Comparison of ENCODE assay signal across 10 cellular contexts in genomic region chr1:227758366-227758765, GRCh38. TPM values are rescaled to one million over a fixed set of nuclear protein-coding genes. Genes with fewer than 3 reads are reported as not detected.
DNase-seq lines count a peak whose midpoint lies in the region; ATAC-seq and TF ChIP-seq lines count a peak whose summit lies in the region.
"Had no signal": no experiment of that assay in that cellular context is flagged by ENCODE, and none has a peak within 500 bp of the region (broad histone marks: within the 10 kb centered on the region; RNA-seq: fewer than 3 reads in every experiment).

No MANE protein-coding gene starts in this region.

- peaks cover 40% of the 10 kb centered on the region for H3K4me1 Mint-ChIP-seq in T-helper 2 cell treated with Interferon-gamma antibody and Interleukin-4, amounts not matched to agents 5 μg/mL and 100 μg/mL, for 36 hours (ENCODE audit: low read depth)
- H3K4me1 Mint-ChIP-seq in natural killer cell = peaks cover 27 to 29% of the 10 kb centered on the region in 2 donors

- H3K36me3 Mint-ChIP-seq in T-helper 2 cell treated with Interferon-gamma antibody and Interleukin-4, amounts not matched to agents 5 μg/mL and 100 μg/mL, for 36 hours (ENCODE audit: low read depth) = peaks cover 59% of the 10 kb centered on the region
- H3K36me3 Mint-ChIP-seq in natural killer cell = peaks cover 7% of the 10 kb centered on the region

- no peak for TF ChIP-seq POLR2A in erythroblast (IDR thresholded peaks at IDR 0.05; ENCODE audit: low read length)

- peak; percentile 51 for ATAC-seq in GM18519 (IDR thresholded peaks at IDR 0.05; ENCODE audit: low FRiP score, unreplicated experiment)
- ATAC-seq in GM21529 (IDR thresholded peaks at IDR 0.05; ENCODE audit: unreplicated experiment) = peak; percentile 65
- no peak for ATAC-seq in natural killer cell

- no peak overlapping the region for H3K27ac Mint-ChIP-seq in T-helper 2 cell treated with Interferon-gamma antibody and Interleukin-4, amounts not matched to agents 5 μg/mL and 100 μg/mL, for 36 hours
- H3K27ac Mint-ChIP-seq in natural killer cell = no peak overlapping the region
- H3K27ac Mint-ChIP-seq: activated naive CD8-positive, alpha-beta T cell had no signal

- peak overlapping the region; percentile 18 for H3K4me3 Mint-ChIP-seq in T-helper 2 cell treated with Interferon-gamma antibody and Interleukin-4, amounts not matched to agents 5 μg/mL and 100 μg/mL, for 36 hours
- H3K4me3 Mint-ChIP-seq in natural killer cell = no peak overlapping the region
- H3K4me3 Mint-ChIP-seq: activated naive CD8-positive, alpha-beta T cell had no signal

- intact Hi-C loops in natural killer cell (cut with micrococcal nuclease) = no loop called here

- peak; percentile 20 for DNase-seq in T-helper 2 cell treated with Interferon-gamma antibody and Interleukin-4, amounts not matched to agents 5 μg/mL and 100 μg/mL, for 36 hours (ENCODE audit: low spot score)
- peak; percentile 77 for DNase-seq in occipital lobe (lab: John Stamatoyannopoulos, UW)
- DNase-seq in NCI-H2029 treated with DMSO at 0.1 percent for 48 hours (lab: John Stamatoyannopoulos, UW) = no peak
- DNase-seq in natural killer cell = no peak
- no peak for DNase-seq in NCI-H774 (lab: John Stamatoyannopoulos, UW)
- no peak for DNase-seq in erythroblast (lab: John Stamatoyannopoulos, UW)
- DNase-seq: DMS53 had no signal

- TF ChIP-seq CTCF in natural killer cell (IDR thresholded peaks at IDR 0.05) = no peak

- no peaks in the 10 kb centered on the region for H3K27me3 Mint-ChIP-seq in T-helper 2 cell treated with Interferon-gamma antibody and Interleukin-4, amounts not matched to agents 5 μg/mL and 100 μg/mL, for 36 hours (ENCODE audit: low read depth)
- H3K27me3 Mint-ChIP-seq in natural killer cell (ENCODE audit: low read depth in 2 of 2) = peaks cover 0 to 3% of the 10 kb centered on the region in 2 donors
- H3K27me3 Mint-ChIP-seq: activated naive CD8-positive, alpha-beta T cell had no signal

- no peaks in the 10 kb centered on the region for H3K9me3 Mint-ChIP-seq in T-helper 2 cell treated with Interferon-gamma antibody and Interleukin-4, amounts not matched to agents 5 μg/mL and 100 μg/mL, for 36 hours
- H3K9me3 Mint-ChIP-seq in natural killer cell = no peaks in the 10 kb centered on the region

RNA-seq across cellular contexts. Expression of gene SNAP47, which starts 23.1 kb away (rescaled TPM):
- total RNA-seq in occipital lobe (59.3 TPM), natural killer cell (10 to 100 TPM; 19.0 to 24.2 (median 23.1) TPM)

RNA-seq across cellular contexts. Expression of gene JMJD4, which starts 23.3 kb away (rescaled TPM):
- 17.2 TPM for total RNA-seq in occipital lobe
- total RNA-seq in natural killer cell = 10 to 100 TPM in 2 of 3 donors, 1 to 10 TPM in 1; 8.8 to 12.4 (median 12.3) TPM

RNA-seq across cellular contexts. Expression of gene PRSS38, which starts 57.1 kb away (rescaled TPM):
- not detected for total RNA-seq in occipital lobe
- total RNA-seq in natural killer cell = not detected

Comparison
In these comparisons a context has a peak if more than half of its experiments do, and no peak if none do; other contexts are left out.
1. ATAC-seq: peak in GM18519 (single experiment) and GM21529 (single experiment); none in natural killer cell (0 of 3).
2. DNase-seq: peak in T-helper 2 cell treated with Interferon-gamma antibody and Interleukin-4, amounts not matched to agents 5 μg/mL and 100 μg/mL, for 36 hours (single experiment) and occipital lobe (single experiment); none in NCI-H2029 treated with DMSO at 0.1 percent for 48 hours (single experiment), natural killer cell (single experiment), NCI-H774 (single experiment) and erythroblast (0 of 2).